Comparison of ENCODE assay signal across 13 cellular contexts in genomic region chr20:328596-329324, GRCh38. TPM values are rescaled to one million over a fixed set of nuclear protein-coding genes. Genes with fewer than 3 reads are reported as not detected.
DNase-seq lines count a peak whose midpoint lies in the region; ATAC-seq and TF ChIP-seq lines count a peak whose summit lies in the region.
"Had no signal": no experiment of that assay in that cellular context is flagged by ENCODE, and none has a peak within 500 bp of the region (broad histone marks: within the 10 kb centered on the region; RNA-seq: fewer than 3 reads in every experiment).

No MANE protein-coding gene starts in this region.

- TF ChIP-seq EP300 in tibial nerve (IDR thresholded peaks at IDR 0.05), result no peak

- H3K27ac ChIP-seq in heart right ventricle (peak overlapping the region in 6 of 10 donors; percentile 12 to 94 (median 35)), iPS-18a (ENCODE audit: low read length) (no peak overlapping the region), tibial nerve (peak overlapping the region in 3 of 4 donors; percentile 38 to 99 (median 94))

- H3K9me3 ChIP-seq in heart right ventricle (no peaks in the 10 kb centered on the region), iPS-18a (ENCODE audit: control insufficient read depth, low read depth, low read length) (no peaks in the 10 kb centered on the region), tibial nerve (no peaks in the 10 kb centered on the region)
- H3K9me3 ChIP-seq: pancreas had no signal

- TF ChIP-seq CTCF in heart right ventricle (IDR thresholded peaks at IDR 0.05), result no peak
- TF ChIP-seq CTCF in tibial nerve (IDR thresholded peaks at IDR 0.05), result no peak

- H3K4me1 Mint-ChIP-seq in activated T-helper 2 cell treated with anti-CD3 and anti-CD28 coated beads, Interferon-gamma antibody, Interleukin-2, Interleukin-4, amounts not matched to agents 10 μg/mL and 5 μg/mL and 100 μg/mL, durations not matched to agents 14 hours and 24 hours and 36 hours (ENCODE audit: low read depth), result peaks cover 21% of the 10 kb centered on the region

- ATAC-seq in heart right ventricle, result no peak
- no peak for ATAC-seq in HG02588 (IDR thresholded peaks at IDR 0.05; ENCODE audit: unreplicated experiment)
- ATAC-seq: pancreas had no signal

- TF ChIP-seq POLR2A in tibial nerve (IDR thresholded peaks at IDR 0.05), result no peak

- H3K36me3 ChIP-seq in heart right ventricle (no peaks in the 10 kb centered on the region), iPS-18a (ENCODE audit: control insufficient read depth, low read depth, low read length) (no peaks in the 10 kb centered on the region), tibial nerve (peaks cover 0 to 2% (median 0%) of the 10 kb centered on the region in 3 donors)
- H3K36me3 ChIP-seq: pancreas had no signal

- no peak for DNase-seq in heart right ventricle
- DNase-seq in cardiac septum (ENCODE audit: low spot score), result no peak
- DNase-seq in activated T-helper 2 cell treated with anti-CD3 and anti-CD28 coated beads, Interferon-gamma antibody, Interleukin-2, Interleukin-4, amounts not matched to agents 10 μg/mL and 5 μg/mL and 100 μg/mL, durations not matched to agents 14 hours and 24 hours and 36 hours (ENCODE audit: low spot score), result no peak
- DNase-seq in tibial nerve (ENCODE audit: low spot score in 2 of 2), result no peak
- no peak for DNase-seq in SW 1271 (lab: John Stamatoyannopoulos, UW)
- DNase-seq in hepatic stellate cell (ENCODE audit: low spot score), result no peak
- DNase-seq: activated CD4-positive, alpha-beta T cell treated with anti-CD3 and anti-CD28 coated beads, Interleukin-2, amount 50 U/mL, for 1 hour; DMS 273 treated with DMSO at 0.1 percent for 48 hours; erythroblast; stimulated activated CD8-positive, alpha-beta memory T cell treated with anti-CD3 and anti-CD28 coated beads, Interleukin-4, amount 100 ng/mL, for 48 hours had no signal

- H3K4me3 Mint-ChIP-seq in activated T-helper 2 cell treated with anti-CD3 and anti-CD28 coated beads, Interferon-gamma antibody, Interleukin-2, Interleukin-4, amounts not matched to agents 10 μg/mL and 5 μg/mL and 100 μg/mL, durations not matched to agents 14 hours and 24 hours and 36 hours (ENCODE audit: low read depth), result peak overlapping the region; percentile 79

- 45 to 53% methylated on average over 9 of the region's 9 CpGs for WGBS in heart right ventricle, 2 donors
- WGBS in tibial nerve, 2 donors, result 38 to 44% methylated on average over 9 of the region's 9 CpGs

- peak overlapping the region; percentile 81 for H3K27ac Mint-ChIP-seq in activated T-helper 2 cell treated with anti-CD3 and anti-CD28 coated beads, Interferon-gamma antibody, Interleukin-2, Interleukin-4, amounts not matched to agents 10 μg/mL and 5 μg/mL and 100 μg/mL, durations not matched to agents 14 hours and 24 hours and 36 hours

- intact Hi-C loops in heart right ventricle (cut with DNase I), result loop anchor here in 4 of 10 donors (1.0 to 10.0 kb wide), 4 partner anchors 28 to 61 kb away; no protein-coding TSS in a partner anchor
- intact Hi-C loops in cardiac septum (cut with DNase I), result no loop called here
- intact Hi-C loops in activated T-helper 2 cell treated with anti-CD3 and anti-CD28 coated beads, Interferon-gamma antibody, Interleukin-2, Interleukin-4, amounts not matched to agents 10 μg/mL and 5 μg/mL and 100 μg/mL, durations not matched to agents 14 hours and 24 hours and 36 hours (cut with micrococcal nuclease), result no loop called here

- H3K4me1 ChIP-seq in heart right ventricle (peaks cover 5 to 53% (median 26%) of the 10 kb centered on the region in 9 donors), iPS-18a (ENCODE audit: control insufficient read depth, low read depth, low read length) (peaks cover 23% of the 10 kb centered on the region), tibial nerve (peaks cover 0 to 61% (median 13%) of the 10 kb centered on the region in 4 donors)

- H3K27me3 Mint-ChIP-seq in activated T-helper 2 cell treated with anti-CD3 and anti-CD28 coated beads, Interferon-gamma antibody, Interleukin-2, Interleukin-4, amounts not matched to agents 10 μg/mL and 5 μg/mL and 100 μg/mL, durations not matched to agents 14 hours and 24 hours and 36 hours (ENCODE audit: low read depth), result no peaks in the 10 kb centered on the region

- peaks cover 5% of the 10 kb centered on the region for H3K36me3 Mint-ChIP-seq in activated T-helper 2 cell treated with anti-CD3 and anti-CD28 coated beads, Interferon-gamma antibody, Interleukin-2, Interleukin-4, amounts not matched to agents 10 μg/mL and 5 μg/mL and 100 μg/mL, durations not matched to agents 14 hours and 24 hours and 36 hours (ENCODE audit: low read depth)

- H3K27me3 ChIP-seq in heart right ventricle (peaks cover 0 to 9% (median 0%) of the 10 kb centered on the region in 7 donors), iPS-18a (ENCODE audit: control insufficient read depth, insufficient read depth, low read length) (no peaks in the 10 kb centered on the region), tibial nerve (no peaks in the 10 kb centered on the region)
- H3K27me3 ChIP-seq: pancreas had no signal

- H3K4me3 ChIP-seq in heart right ventricle (no peak overlapping the region), iPS-18a (ENCODE audit: low read length) (peak overlapping the region; percentile 19), tibial nerve (no peak overlapping the region)

- no peak overlapping the region for H3K9ac ChIP-seq in iPS-18a (ENCODE audit: low read length)

- H3K9me3 Mint-ChIP-seq in activated T-helper 2 cell treated with anti-CD3 and anti-CD28 coated beads, Interferon-gamma antibody, Interleukin-2, Interleukin-4, amounts not matched to agents 10 μg/mL and 5 μg/mL and 100 μg/mL, durations not matched to agents 14 hours and 24 hours and 36 hours, result no peaks in the 10 kb centered on the region

RNA-seq across cellular contexts. Expression of gene SOX12, which starts 3.4 kb away (rescaled TPM):
- total RNA-seq in heart right ventricle, result 10 to 100 TPM in 6 of 10 donors, 1 to 10 TPM in 4; 7.2 to 16.5 (median 10.9) TPM
- polyA plus RNA-seq in heart right ventricle, result 1 to 10 TPM; 4.5 to 5.2 TPM
- total RNA-seq in cardiac septum, result 10.6 TPM
- total RNA-seq in activated T-helper 2 cell treated with anti-CD3 and anti-CD28 coated beads, Interferon-gamma antibody, Interleukin-2, Interleukin-4, amounts not matched to agents 10 μg/mL and 5 μg/mL and 100 μg/mL, durations not matched to agents 14 hours and 24 hours and 36 hours, result 14.4 and 15.0 TPM in 2 replicates
- 1 to 10 TPM; 4.6 to 9.8 (median 8.6) TPM for total RNA-seq in tibial nerve

RNA-seq across cellular contexts. Expression of gene NRSN2, which starts 18.2 kb away (rescaled TPM):
- 10 to 100 TPM; 12.1 to 32.3 (median 19.1) TPM for total RNA-seq in heart right ventricle
- 10 to 100 TPM; 31.1 to 53.9 TPM for polyA plus RNA-seq in heart right ventricle
- 23.9 TPM for total RNA-seq in cardiac septum
- total RNA-seq in activated T-helper 2 cell treated with anti-CD3 and anti-CD28 coated beads, Interferon-gamma antibody, Interleukin-2, Interleukin-4, amounts not matched to agents 10 μg/mL and 5 μg/mL and 100 μg/mL, durations not matched to agents 14 hours and 24 hours and 36 hours, result 5.9 and 7.1 TPM in 2 replicates
- 10 to 100 TPM; 20.6 to 34.1 (median 26.2) TPM for total RNA-seq in tibial nerve

RNA-seq across cellular contexts. Expression of gene ZCCHC3, which starts 31.4 kb away (rescaled TPM):
- total RNA-seq in heart right ventricle, result 10 to 100 TPM in 7 of 10 donors, 1 to 10 TPM in 3; 8.2 to 12.8 (median 10.7) TPM
- polyA plus RNA-seq in heart right ventricle, result 10 to 100 TPM in 1 of 2 donors, 1 to 10 TPM in 1; 7.7 to 10.8 TPM
- total RNA-seq in cardiac septum, result 10.4 TPM
- total RNA-seq in activated T-helper 2 cell treated with anti-CD3 and anti-CD28 coated beads, Interferon-gamma antibody, Interleukin-2, Interleukin-4, amounts not matched to agents 10 μg/mL and 5 μg/mL and 100 μg/mL, durations not matched to agents 14 hours and 24 hours and 36 hours, result 26.9 and 27.6 TPM in 2 replicates
- total RNA-seq in tibial nerve, result 10 to 100 TPM; 12.0 to 24.9 (median 20.6) TPM

RNA-seq across cellular contexts. Expression of gene C20orf96, which starts 38.2 kb away (rescaled TPM):
- 1 to 10 TPM; 3.1 to 5.5 (median 4.5) TPM for total RNA-seq in heart right ventricle
- 1 to 10 TPM; 3.5 to 4.1 TPM for polyA plus RNA-seq in heart right ventricle
- 3.7 TPM for total RNA-seq in cardiac septum
- 7.6 and 9.5 TPM in 2 replicates for total RNA-seq in activated T-helper 2 cell treated with anti-CD3 and anti-CD28 coated beads, Interferon-gamma antibody, Interleukin-2, Interleukin-4, amounts not matched to agents 10 μg/mL and 5 μg/mL and 100 μg/mL, durations not matched to agents 14 hours and 24 hours and 36 hours
- total RNA-seq in tibial nerve, result 1 to 10 TPM; 3.5 to 8.7 (median 4.5) TPM

RNA-seq across cellular contexts. Expression of gene TRIB3, which starts 51.8 kb away (rescaled TPM):
- 1 to 10 TPM in 7 of 10 donors, under 1 TPM in 3; 0.33 to 4.3 (median 1.1) TPM for total RNA-seq in heart right ventricle
- 10 to 100 TPM in 1 of 2 donors, 1 to 10 TPM in 1; 1.4 to 10.6 TPM for polyA plus RNA-seq in heart right ventricle
- 1.3 TPM for total RNA-seq in cardiac septum
- total RNA-seq in activated T-helper 2 cell treated with anti-CD3 and anti-CD28 coated beads, Interferon-gamma antibody, Interleukin-2, Interleukin-4, amounts not matched to agents 10 μg/mL and 5 μg/mL and 100 μg/mL, durations not matched to agents 14 hours and 24 hours and 36 hours, result 31.6 and 32.2 TPM in 2 replicates
- total RNA-seq in tibial nerve, result 10 to 100 TPM in 1 of 4 donors, 1 to 10 TPM in 3; 4.5 to 10.5 (median 5.9) TPM
